Comparison of ENCODE assay signal across 1 cellular context in the genomic region with DNA sequence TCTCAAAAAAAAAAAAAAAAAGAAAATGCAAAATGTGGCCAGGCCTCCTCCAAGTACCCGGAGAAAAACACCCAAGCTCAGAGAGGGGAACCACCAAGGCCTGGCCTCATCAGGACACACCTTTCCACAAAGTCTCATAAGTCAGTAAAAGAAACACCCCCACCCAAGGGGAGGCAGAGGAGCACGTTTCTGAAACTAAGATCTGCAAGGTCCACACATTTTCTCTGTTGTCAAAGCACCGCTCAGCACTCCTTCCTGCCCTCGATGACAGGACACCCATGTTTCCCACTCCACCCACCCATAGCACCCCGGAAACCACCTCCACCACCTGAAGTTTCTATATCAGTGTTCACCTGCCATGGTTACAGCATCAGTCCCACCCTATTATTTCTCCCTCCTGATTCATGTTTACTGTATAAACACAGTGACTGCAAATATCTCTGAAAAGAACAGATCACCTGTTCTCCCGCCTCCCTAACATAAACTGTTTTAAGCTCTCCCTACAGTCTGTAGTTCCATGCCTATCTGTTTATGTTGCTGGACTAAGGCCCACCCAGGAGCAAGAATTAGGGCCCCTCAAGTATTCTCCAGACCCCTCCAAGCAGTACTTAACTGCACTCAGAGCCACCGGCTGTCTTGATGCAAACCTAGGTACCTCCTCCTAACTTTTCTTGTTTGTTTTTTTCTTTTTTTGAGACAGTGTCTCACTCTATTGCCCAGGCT.
TF ChIP-seq lines count a peak whose summit lies in the region.

No MANE protein-coding gene starts in this region.

TF ChIP-seq in IMR-90, 13 proteins besides CTCF, POLR2A, EP300 and RAD21:
- TF ChIP-seq MAZ (IDR thresholded peaks at IDR 0.05; ENCODE audit: borderline replicate concordance, low read depth, low read length) (no peak), NFE2L2 (IDR thresholded peaks at IDR 0.05; ENCODE audit: low read depth, low read length) (no peak), CHD1 (IDR thresholded peaks at IDR 0.05; ENCODE audit: low read depth, low read length) (no peak), RFX5 (IDR thresholded peaks at IDR 0.05; ENCODE audit: low read depth, low read length) (no peak), BHLHE40 (IDR thresholded peaks at IDR 0.05; ENCODE audit: low read depth, low read length) (no peak), MAFK (IDR thresholded peaks at IDR 0.05; ENCODE audit: low read depth, low read length) (no peak), MXI1 (IDR thresholded peaks at IDR 0.05; ENCODE audit: borderline replicate concordance, low read depth, low read length) (no peak), SMC3 (IDR thresholded peaks at IDR 0.05; ENCODE audit: low read depth, low read length) (no peak), CEBPB (IDR thresholded peaks at IDR 0.05; ENCODE audit: low read depth, low read length) (no peak), RCOR1 (IDR thresholded peaks at IDR 0.05; ENCODE audit: insufficient replicate concordance, low read length) (no peak), ELK1 (IDR thresholded peaks at IDR 0.05; ENCODE audit: borderline replicate concordance, low read depth, low read length) (no peak), FOS (IDR thresholded peaks at IDR 0.05; ENCODE audit: low read depth, low read length) (no peak)
- TF ChIP-seq, protein P1, sequence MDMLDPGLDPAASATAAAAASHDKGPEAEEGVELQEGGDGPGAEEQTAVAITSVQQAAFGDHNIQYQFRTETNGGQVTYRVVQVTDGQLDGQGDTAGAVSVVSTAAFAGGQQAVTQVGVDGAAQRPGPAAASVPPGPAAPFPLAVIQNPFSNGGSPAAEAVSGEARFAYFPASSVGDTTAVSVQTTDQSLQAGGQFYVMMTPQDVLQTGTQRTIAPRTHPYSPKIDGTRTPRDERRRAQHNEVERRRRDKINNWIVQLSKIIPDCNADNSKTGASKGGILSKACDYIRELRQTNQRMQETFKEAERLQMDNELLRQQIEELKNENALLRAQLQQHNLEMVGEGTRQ (IDR thresholded peaks at IDR 0.05; ENCODE audit: low read depth, low read length): no peak
TF ChIP-seq in IMR-90: peak in this region for 0.
